In the genomic region with DNA sequence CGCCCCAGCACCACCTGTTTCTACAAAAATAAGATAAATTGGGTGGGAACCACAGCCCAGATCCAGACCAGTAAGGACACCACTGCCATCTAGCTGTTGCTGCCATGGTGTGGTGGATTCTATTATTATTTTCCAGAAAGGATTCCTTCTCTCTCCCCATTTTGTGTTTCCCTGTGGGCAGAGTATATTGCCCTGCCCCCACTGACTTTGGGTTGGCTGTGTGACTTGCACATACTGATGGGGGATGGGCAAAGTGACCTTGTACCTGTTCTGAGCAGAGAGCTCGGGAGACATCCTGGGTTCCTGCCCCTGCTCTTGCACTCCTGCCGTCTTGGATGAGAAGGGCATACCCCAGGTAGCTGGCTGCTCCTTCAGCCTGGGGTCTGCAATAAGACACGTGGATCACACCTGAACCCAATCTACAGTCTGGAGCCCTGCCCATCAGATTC, we compare ENCODE assay signal across 8 cellular contexts. TPM values are rescaled to one million over a fixed set of nuclear protein-coding genes. Genes with fewer than 3 reads are reported as not detected.
DNase-seq lines count a peak whose midpoint lies in the region; ATAC-seq and TF ChIP-seq lines count a peak whose summit lies in the region.

No MANE protein-coding gene starts in this region.

- no TSS peak for BruUV-seq in OCI-LY7 (replicated peaks; lab: Mats Ljungman, UMichigan)

- H2AFZ ChIP-seq in OCI-LY7 (ENCODE audit: low read length): no peak overlapping the region

- intact Hi-C loops in OCI-LY7 (cut with micrococcal nuclease; ENCODE audit: unreplicated experiment) (no loop called here), cardiac septum (cut with DNase I) (no loop called here)

- no peaks in the 10 kb centered on the region for H3K9me2 ChIP-seq in OCI-LY7 (ENCODE audit: insufficient read depth, low read length)

- H3K27me3 ChIP-seq in GM06990 (replicated peaks; ENCODE audit: control insufficient read depth, insufficient read depth, low read length): no peaks in the 10 kb centered on the region

- H3K4me3 ChIP-seq in GM06990 (replicated peaks; ENCODE audit: low read depth, low read length): no peak overlapping the region
- no peak overlapping the region for H3K4me3 ChIP-seq in OCI-LY7 (ENCODE audit: low read depth, low read length, poor library complexity, severe bottlenecking)
- no peak overlapping the region for H3K4me3 ChIP-seq in fibroblast of mammary gland (ENCODE audit: control insufficient read depth, low read depth, low read length)

- TF ChIP-seq CTCF in GM06990 (IDR thresholded peaks at IDR 0.05; ENCODE audit: insufficient read depth, low read length, poor library complexity, severe bottlenecking) (peak; percentile 39), OCI-LY7 (conservative IDR thresholded peaks at IDR 0.05; ENCODE audit: low read length) (peak; percentile 66), fibroblast of mammary gland (conservative IDR thresholded peaks at IDR 0.05; ENCODE audit: control insufficient read depth, insufficient read depth, low read depth, low read length) (peak; percentile 46)

- no peak overlapping the region for H3K27ac ChIP-seq in OCI-LY7 (ENCODE audit: low read depth, low read length, poor library complexity, severe bottlenecking)

- no peaks in the 10 kb centered on the region for H3K9me3 ChIP-seq in OCI-LY7 (ENCODE audit: low read length)

- CTCF ChIA-PET in OCI-LY7 (lab: Charles Lee; ENCODE audit: unreplicated experiment): interaction anchor here (1.0 kb wide), 1 partner anchor 47 kb away, joined by 4 read pairs; no protein-coding TSS in a partner anchor

- H4K20me1 ChIP-seq in OCI-LY7 (ENCODE audit: insufficient read depth, low read length): no peaks in the 10 kb centered on the region

- H3K36me3 ChIP-seq in GM06990 (ENCODE audit: control insufficient read depth, insufficient read depth, low read length) (no peaks in the 10 kb centered on the region), OCI-LY7 (ENCODE audit: insufficient read depth, low read length) (no peaks in the 10 kb centered on the region)

- DNase-seq in AG08395 (ENCODE audit: low spot score) (peak; percentile 35), GM06990 (ENCODE audit: extremely low read depth, insufficient read length) (no peak), OCI-LY7 (ENCODE audit: low spot score) (peak; percentile 36), fibroblast of mammary gland (ENCODE audit: low read depth) (peak; percentile 20), cardiac septum (ENCODE audit: low spot score) (no peak)
- DNase-seq in activated naive CD4-positive, alpha-beta T cell treated with anti-CD3 and anti-CD28 coated beads, Interleukin-2, amount 50 U/mL, for 16 hours: no peak

- POLR2A ChIA-PET in OCI-LY7 (lab: Charles Lee): interaction anchor here (0.6 kb wide), 3 partner anchors 45 to 335 kb away, joined by 3 to 5 read pairs (median 3); no protein-coding TSS in a partner anchor

- H3K4me2 ChIP-seq in OCI-LY7 (ENCODE audit: low read length): no peak overlapping the region

- ATAC-seq in GM21825 (IDR thresholded peaks at IDR 0.05; ENCODE audit: unreplicated experiment) (no peak), GM19463 (IDR thresholded peaks at IDR 0.05; ENCODE audit: unreplicated experiment) (no peak)

- H3K4me1 ChIP-seq in OCI-LY7 (ENCODE audit: insufficient read depth, low read length, poor library complexity, severe bottlenecking): no peaks in the 10 kb centered on the region

- H3K79me2 ChIP-seq in OCI-LY7 (ENCODE audit: insufficient read depth, low read depth, low read length): no peaks in the 10 kb centered on the region

RNA-seq across cellular contexts. Expression of a gene that starts 24.3 kb away (rescaled TPM):
- 31.2 and 34.3 TPM in 2 replicates for total RNA-seq in OCI-LY7 (2014; rRNA removed; shearing (Covaris generic))
- 26.4 TPM in 2 replicates for total RNA-seq in OCI-LY7 (2022)
- 58.1 TPM for total RNA-seq in cardiac septum

RNA-seq across cellular contexts. Expression of a gene that starts 24.7 kb away (rescaled TPM):
- total RNA-seq in OCI-LY7 (2014; rRNA removed; shearing (Covaris generic)): 9.3 and 12.0 TPM in 2 replicates
- total RNA-seq in OCI-LY7 (2022) (17.9 and 19.7 TPM in 2 replicates), cardiac septum (17.3 TPM)

RNA-seq across cellular contexts. Expression of a gene that starts 44.7 kb away (rescaled TPM):
- 17.8 and 25.2 TPM in 2 replicates for total RNA-seq in OCI-LY7 (2014; rRNA removed; shearing (Covaris generic))
- 34.7 and 35.8 TPM in 2 replicates for total RNA-seq in OCI-LY7 (2022)
- 77.1 TPM for total RNA-seq in cardiac septum

RNA-seq across cellular contexts. Expression of a gene that starts 46.5 kb away (rescaled TPM):
- total RNA-seq in OCI-LY7 (2014; rRNA removed; shearing (Covaris generic)): 54.8 and 78.7 TPM in 2 replicates
- total RNA-seq in OCI-LY7 (2022) (27.9 and 28.9 TPM in 2 replicates), cardiac septum (11.8 TPM)

RNA-seq across cellular contexts. Expression of a gene that starts 46.7 kb away (rescaled TPM):
- 45.1 and 76.5 TPM in 2 replicates for total RNA-seq in OCI-LY7 (2014; rRNA removed; shearing (Covaris generic))
- total RNA-seq in OCI-LY7 (2022) (38.1 and 38.5 TPM in 2 replicates), cardiac septum (25.2 TPM)

Comparison
In these comparisons a context has a peak if more than half of its experiments do, and no peak if none do; other contexts are left out.
1. DNase-seq: peak in AG08395 (single experiment), OCI-LY7 (single experiment) and fibroblast of mammary gland (single experiment); none in GM06990 (single experiment), cardiac septum (single experiment) and activated naive CD4-positive, alpha-beta T cell treated with anti-CD3 and anti-CD28 coated beads, Interleukin-2, amount 50 U/mL, for 16 hours (single experiment).
2. Peak in every context shown above with its lines, with median percentiles within 50 percentile points of each other: CTCF ChIP-seq.